Comparison of ENCODE assay signal across 1 cellular context in genomic region chr1:10671551-10672375, GRCh38.
TF ChIP-seq lines count a peak whose summit lies in the region.

No MANE protein-coding gene starts in this region.

TF ChIP-seq in HEK293, 187 proteins besides CTCF, POLR2A, EP300 and RAD21 (continued from another document and continues in another):
- TF ChIP-seq, protein P1, sequence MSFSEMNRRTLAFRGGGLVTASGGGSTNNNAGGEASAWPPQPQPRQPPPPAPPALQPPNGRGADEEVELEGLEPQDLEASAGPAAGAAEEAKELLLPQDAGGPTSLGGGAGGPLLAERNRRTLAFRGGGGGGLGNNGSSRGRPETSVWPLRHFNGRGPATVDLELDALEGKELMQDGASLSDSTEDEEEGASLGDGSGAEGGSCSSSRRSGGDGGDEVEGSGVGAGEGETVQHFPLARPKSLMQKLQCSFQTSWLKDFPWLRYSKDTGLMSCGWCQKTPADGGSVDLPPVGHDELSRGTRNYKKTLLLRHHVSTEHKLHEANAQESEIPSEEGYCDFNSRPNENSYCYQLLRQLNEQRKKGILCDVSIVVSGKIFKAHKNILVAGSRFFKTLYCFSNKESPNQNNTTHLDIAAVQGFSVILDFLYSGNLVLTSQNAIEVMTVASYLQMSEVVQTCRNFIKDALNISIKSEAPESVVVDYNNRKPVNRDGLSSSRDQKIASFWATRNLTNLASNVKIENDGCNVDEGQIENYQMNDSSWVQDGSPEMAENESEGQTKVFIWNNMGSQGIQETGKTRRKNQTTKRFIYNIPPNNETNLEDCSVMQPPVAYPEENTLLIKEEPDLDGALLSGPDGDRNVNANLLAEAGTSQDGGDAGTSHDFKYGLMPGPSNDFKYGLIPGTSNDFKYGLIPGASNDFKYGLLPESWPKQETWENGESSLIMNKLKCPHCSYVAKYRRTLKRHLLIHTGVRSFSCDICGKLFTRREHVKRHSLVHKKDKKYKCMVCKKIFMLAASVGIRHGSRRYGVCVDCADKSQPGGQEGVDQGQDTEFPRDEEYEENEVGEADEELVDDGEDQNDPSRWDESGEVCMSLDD (tag by site-specific recombination; IDR thresholded peaks at IDR 0.05), result no peak
- TF ChIP-seq ZNF292 (tag by site-specific recombination; IDR thresholded peaks at IDR 0.05; ENCODE audit: borderline replicate concordance, low read depth), result no peak
- no peak for TF ChIP-seq ZNF157 (tag by site-specific recombination; IDR thresholded peaks at IDR 0.05)
- TF ChIP-seq, protein P2, sequence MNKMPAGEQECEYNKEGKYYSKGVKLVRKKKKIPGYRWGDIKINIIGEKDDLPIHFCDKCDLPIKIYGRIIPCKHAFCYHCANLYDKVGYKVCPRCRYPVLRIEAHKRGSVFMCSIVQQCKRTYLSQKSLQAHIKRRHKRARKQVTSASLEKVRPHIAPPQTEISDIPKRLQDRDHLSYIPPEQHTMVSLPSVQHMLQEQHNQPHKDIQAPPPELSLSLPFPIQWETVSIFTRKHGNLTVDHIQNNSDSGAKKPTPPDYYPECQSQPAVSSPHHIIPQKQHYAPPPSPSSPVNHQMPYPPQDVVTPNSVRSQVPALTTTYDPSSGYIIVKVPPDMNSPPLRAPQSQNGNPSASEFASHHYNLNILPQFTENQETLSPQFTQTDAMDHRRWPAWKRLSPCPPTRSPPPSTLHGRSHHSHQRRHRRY (tag by site-specific recombination; IDR thresholded peaks at IDR 0.05), result no peak
- TF ChIP-seq, protein P3, sequence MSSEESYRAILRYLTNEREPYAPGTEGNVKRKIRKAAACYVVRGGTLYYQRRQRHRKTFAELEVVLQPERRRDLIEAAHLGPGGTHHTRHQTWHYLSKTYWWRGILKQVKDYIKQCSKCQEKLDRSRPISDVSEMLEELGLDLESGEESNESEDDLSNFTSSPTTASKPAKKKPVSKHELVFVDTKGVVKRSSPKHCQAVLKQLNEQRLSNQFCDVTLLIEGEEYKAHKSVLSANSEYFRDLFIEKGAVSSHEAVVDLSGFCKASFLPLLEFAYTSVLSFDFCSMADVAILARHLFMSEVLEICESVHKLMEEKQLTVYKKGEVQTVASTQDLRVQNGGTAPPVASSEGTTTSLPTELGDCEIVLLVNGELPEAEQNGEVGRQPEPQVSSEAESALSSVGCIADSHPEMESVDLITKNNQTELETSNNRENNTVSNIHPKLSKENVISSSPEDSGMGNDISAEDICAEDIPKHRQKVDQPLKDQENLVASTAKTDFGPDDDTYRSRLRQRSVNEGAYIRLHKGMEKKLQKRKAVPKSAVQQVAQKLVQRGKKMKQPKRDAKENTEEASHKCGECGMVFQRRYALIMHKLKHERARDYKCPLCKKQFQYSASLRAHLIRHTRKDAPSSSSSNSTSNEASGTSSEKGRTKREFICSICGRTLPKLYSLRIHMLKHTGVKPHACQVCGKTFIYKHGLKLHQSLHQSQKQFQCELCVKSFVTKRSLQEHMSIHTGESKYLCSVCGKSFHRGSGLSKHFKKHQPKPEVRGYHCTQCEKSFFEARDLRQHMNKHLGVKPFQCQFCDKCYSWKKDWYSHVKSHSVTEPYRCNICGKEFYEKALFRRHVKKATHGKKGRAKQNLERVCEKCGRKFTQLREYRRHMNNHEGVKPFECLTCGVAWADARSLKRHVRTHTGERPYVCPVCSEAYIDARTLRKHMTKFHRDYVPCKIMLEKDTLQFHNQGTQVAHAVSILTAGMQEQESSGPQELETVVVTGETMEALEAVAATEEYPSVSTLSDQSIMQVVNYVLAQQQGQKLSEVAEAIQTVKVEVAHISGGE (tag by site-specific recombination; conservative IDR thresholded peaks at IDR 0.05; ENCODE audit: low read depth), result no peak
- TF ChIP-seq PATZ1 (tag by site-specific recombination; IDR thresholded peaks at IDR 0.05), result peak; percentile 66
- TF ChIP-seq INSM2 (tag by site-specific recombination; IDR thresholded peaks at IDR 0.05), result peak; percentile 11; the same call in 1 of the 2 replicates
- no peak for TF ChIP-seq ZNF362 (tag by site-specific recombination; IDR thresholded peaks at IDR 0.05)
- TF ChIP-seq ZNF350 (tag by site-specific recombination; IDR thresholded peaks at IDR 0.05), result no peak
- TF ChIP-seq, protein P4, sequence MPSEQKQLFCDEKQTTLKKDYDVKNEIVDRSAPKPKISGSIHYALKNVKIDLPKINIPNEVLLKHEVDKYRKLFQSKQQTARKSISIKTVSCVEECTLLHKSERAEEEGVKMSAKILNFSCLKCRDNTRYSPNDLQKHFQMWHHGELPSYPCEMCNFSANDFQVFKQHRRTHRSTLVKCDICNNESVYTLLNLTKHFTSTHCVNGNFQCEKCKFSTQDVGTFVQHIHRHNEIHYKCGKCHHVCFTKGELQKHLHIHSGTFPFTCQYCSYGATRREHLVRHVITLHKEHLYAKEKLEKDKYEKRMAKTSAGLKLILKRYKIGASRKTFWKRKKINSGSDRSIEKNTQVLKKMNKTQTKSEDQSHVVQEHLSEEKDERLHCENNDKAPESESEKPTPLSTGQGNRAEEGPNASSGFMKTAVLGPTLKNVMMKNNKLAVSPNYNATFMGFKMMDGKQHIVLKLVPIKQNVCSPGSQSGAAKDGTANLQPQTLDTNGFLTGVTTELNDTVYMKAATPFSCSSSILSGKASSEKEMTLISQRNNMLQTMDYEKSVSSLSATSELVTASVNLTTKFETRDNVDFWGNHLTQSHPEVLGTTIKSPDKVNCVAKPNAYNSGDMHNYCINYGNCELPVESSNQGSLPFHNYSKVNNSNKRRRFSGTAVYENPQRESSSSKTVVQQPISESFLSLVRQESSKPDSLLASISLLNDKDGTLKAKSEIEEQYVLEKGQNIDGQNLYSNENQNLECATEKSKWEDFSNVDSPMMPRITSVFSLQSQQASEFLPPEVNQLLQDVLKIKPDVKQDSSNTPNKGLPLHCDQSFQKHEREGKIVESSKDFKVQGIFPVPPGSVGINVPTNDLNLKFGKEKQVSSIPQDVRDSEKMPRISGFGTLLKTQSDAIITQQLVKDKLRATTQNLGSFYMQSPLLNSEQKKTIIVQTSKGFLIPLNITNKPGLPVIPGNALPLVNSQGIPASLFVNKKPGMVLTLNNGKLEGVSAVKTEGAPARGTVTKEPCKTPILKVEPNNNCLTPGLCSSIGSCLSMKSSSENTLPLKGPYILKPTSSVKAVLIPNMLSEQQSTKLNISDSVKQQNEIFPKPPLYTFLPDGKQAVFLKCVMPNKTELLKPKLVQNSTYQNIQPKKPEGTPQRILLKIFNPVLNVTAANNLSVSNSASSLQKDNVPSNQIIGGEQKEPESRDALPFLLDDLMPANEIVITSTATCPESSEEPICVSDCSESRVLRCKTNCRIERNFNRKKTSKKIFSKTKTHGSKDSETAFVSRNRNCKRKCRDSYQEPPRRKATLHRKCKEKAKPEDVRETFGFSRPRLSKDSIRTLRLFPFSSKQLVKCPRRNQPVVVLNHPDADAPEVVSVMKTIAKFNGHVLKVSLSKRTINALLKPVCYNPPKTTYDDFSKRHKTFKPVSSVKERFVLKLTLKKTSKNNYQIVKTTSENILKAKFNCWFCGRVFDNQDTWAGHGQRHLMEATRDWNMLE (tag by site-specific recombination; conservative IDR thresholded peaks at IDR 0.05; ENCODE audit: low read depth), result no peak
- TF ChIP-seq ZNF416 (tag by site-specific recombination; IDR thresholded peaks at IDR 0.05), result no peak
- TF ChIP-seq SP3 (tag by site-specific recombination; IDR thresholded peaks at IDR 0.05), result no peak
- TF ChIP-seq, protein P5, sequence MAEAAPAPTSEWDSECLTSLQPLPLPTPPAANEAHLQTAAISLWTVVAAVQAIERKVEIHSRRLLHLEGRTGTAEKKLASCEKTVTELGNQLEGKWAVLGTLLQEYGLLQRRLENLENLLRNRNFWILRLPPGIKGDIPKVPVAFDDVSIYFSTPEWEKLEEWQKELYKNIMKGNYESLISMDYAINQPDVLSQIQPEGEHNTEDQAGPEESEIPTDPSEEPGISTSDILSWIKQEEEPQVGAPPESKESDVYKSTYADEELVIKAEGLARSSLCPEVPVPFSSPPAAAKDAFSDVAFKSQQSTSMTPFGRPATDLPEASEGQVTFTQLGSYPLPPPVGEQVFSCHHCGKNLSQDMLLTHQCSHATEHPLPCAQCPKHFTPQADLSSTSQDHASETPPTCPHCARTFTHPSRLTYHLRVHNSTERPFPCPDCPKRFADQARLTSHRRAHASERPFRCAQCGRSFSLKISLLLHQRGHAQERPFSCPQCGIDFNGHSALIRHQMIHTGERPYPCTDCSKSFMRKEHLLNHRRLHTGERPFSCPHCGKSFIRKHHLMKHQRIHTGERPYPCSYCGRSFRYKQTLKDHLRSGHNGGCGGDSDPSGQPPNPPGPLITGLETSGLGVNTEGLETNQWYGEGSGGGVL (tag by site-specific recombination; IDR thresholded peaks at IDR 0.05), result peak; percentile 83
- TF ChIP-seq ZNF37A (tag by site-specific recombination; IDR thresholded peaks at IDR 0.05), result no peak
- TF ChIP-seq WT1 (tag by site-specific recombination; IDR thresholded peaks at IDR 0.05), result no peak
- TF ChIP-seq ZBTB8A (tag by site-specific recombination; IDR thresholded peaks at IDR 0.05), result peak; percentile 50
- TF ChIP-seq ZNF426 (tag by site-specific recombination; IDR thresholded peaks at IDR 0.05), result no peak
- no peak for TF ChIP-seq RBAK (tag by site-specific recombination; IDR thresholded peaks at IDR 0.05)
- TF ChIP-seq ZNF341 (tag by site-specific recombination; IDR thresholded peaks at IDR 0.05; ENCODE audit: low read depth), result 0 out of 2 replicates have a peak, but pooled peaks have one; percentile 11
- TF ChIP-seq ZNF423 (tag by site-specific recombination; IDR thresholded peaks at IDR 0.05), result no peak
- no peak for TF ChIP-seq ZBTB6 (tag by site-specific recombination; IDR thresholded peaks at IDR 0.05)
- peak; percentile 99 for TF ChIP-seq ZNF335 (tag by site-specific recombination; conservative IDR thresholded peaks at IDR 0.05)
- TF ChIP-seq OVOL3 (tag by site-specific recombination; IDR thresholded peaks at IDR 0.05), result no peak
- TF ChIP-seq, protein P6, sequence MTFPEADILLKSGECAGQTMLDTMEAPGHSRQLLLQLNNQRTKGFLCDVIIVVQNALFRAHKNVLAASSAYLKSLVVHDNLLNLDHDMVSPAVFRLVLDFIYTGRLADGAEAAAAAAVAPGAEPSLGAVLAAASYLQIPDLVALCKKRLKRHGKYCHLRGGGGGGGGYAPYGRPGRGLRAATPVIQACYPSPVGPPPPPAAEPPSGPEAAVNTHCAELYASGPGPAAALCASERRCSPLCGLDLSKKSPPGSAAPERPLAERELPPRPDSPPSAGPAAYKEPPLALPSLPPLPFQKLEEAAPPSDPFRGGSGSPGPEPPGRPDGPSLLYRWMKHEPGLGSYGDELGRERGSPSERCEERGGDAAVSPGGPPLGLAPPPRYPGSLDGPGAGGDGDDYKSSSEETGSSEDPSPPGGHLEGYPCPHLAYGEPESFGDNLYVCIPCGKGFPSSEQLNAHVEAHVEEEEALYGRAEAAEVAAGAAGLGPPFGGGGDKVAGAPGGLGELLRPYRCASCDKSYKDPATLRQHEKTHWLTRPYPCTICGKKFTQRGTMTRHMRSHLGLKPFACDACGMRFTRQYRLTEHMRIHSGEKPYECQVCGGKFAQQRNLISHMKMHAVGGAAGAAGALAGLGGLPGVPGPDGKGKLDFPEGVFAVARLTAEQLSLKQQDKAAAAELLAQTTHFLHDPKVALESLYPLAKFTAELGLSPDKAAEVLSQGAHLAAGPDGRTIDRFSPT (tag by site-specific recombination; IDR thresholded peaks at IDR 0.05), result peak; percentile 85
- TF ChIP-seq GLIS2 (tag by site-specific recombination; IDR thresholded peaks at IDR 0.05), result peak; percentile 77
- no peak for TF ChIP-seq ZBTB44 (tag by site-specific recombination; IDR thresholded peaks at IDR 0.05)
- TF ChIP-seq ZNF600 (tag by site-specific recombination; IDR thresholded peaks at IDR 0.05), result peak; percentile 67
